ENCODE assay signal across 26 cellular contexts in genomic region chr5:123304777-123305316, GRCh38.
"Had no signal": no experiment of that assay in that cellular context is flagged by ENCODE, and none has a peak within 500 bp of the region (broad histone marks: within the 10 kb centered on the region; RNA-seq: fewer than 3 reads in every experiment).

No MANE protein-coding gene starts in this region.

- H3K27me3 ChIP-seq: neural progenitor cell, ovary, sigmoid colon, spleen, stomach, testis, thyroid gland, upper lobe of left lung, vagina had no signal

- DNase-seq: hypothalamus; immature natural killer cell; left ventricle myocardium inferior; mesendoderm; naive B cell; natural killer cell; nephron progenitor cell; ovary; retina; right cardiac atrium; sigmoid colon; small intestine; spleen; stimulated activated CD4-positive, alpha-beta T cell treated with anti-CD3 and anti-CD28 coated beads, Interleukin-4, amount 100 ng/mL, for 24 hours; stimulated activated naive B cell treated with anti-CD40 and anti-IgM and Interleukin-4, amounts not matched to agents 10 μg/mL and 1 μg/mL and 100 μg/mL, for 72 hours; stimulated activated naive CD8-positive, alpha-beta T cell treated with anti-CD3 and anti-CD28 coated beads, Interleukin-15, Interleukin-2, amounts not matched to agents 100 U/mL and 50 U/mL, for 24 hours; stomach; testis; thyroid gland; transverse colon; upper lobe of left lung had no signal

- H2AFZ ChIP-seq: neural progenitor cell had no signal

- H3K36me3 Mint-ChIP-seq: immature natural killer cell; natural killer cell; neural progenitor cell; stimulated activated naive B cell treated with anti-CD40 and anti-IgM and Interleukin-4, amounts not matched to agents 10 μg/mL and 1 μg/mL and 100 μg/mL, for 72 hours had no signal

- H3K4me1 Mint-ChIP-seq: immature natural killer cell; mesothelial cell of epicardium; naive B cell; natural killer cell; stimulated activated naive B cell treated with anti-CD40 and anti-IgM and Interleukin-4, amounts not matched to agents 10 μg/mL and 1 μg/mL and 100 μg/mL, for 72 hours had no signal

- H3K4me2 ChIP-seq: neural progenitor cell had no signal

- H3K27ac Mint-ChIP-seq: immature natural killer cell; mesothelial cell of epicardium; naive B cell; natural killer cell; nephron progenitor cell; neural progenitor cell; progenitor cell of endocrine pancreas; stimulated activated naive B cell treated with anti-CD40 and anti-IgM and Interleukin-4, amounts not matched to agents 10 μg/mL and 1 μg/mL and 100 μg/mL, for 72 hours had no signal

- H3K36me3 ChIP-seq: left ventricle myocardium inferior, neural progenitor cell, ovary, sigmoid colon, spleen, stomach, thyroid gland, transverse colon, upper lobe of left lung, vagina had no signal

- H3K27ac ChIP-seq: left ventricle myocardium inferior, neural progenitor cell, ovary, sigmoid colon, spleen, stomach, testis, thyroid gland, transverse colon, upper lobe of left lung, vagina had no signal

- H3K4me3 Mint-ChIP-seq: immature natural killer cell; mesothelial cell of epicardium; naive B cell; natural killer cell; nephron progenitor cell; neural progenitor cell; stimulated activated naive B cell treated with anti-CD40 and anti-IgM and Interleukin-4, amounts not matched to agents 10 μg/mL and 1 μg/mL and 100 μg/mL, for 72 hours had no signal

- H3K4me3 ChIP-seq: left ventricle myocardium inferior, lung, neural progenitor cell, ovary, sigmoid colon, spleen, stomach, testis, thyroid gland, transverse colon, upper lobe of left lung, vagina had no signal

- H3K9me3 ChIP-seq: ovary, sigmoid colon, testis, thyroid gland, transverse colon, upper lobe of left lung, vagina had no signal

- ATAC-seq: natural killer cell; right cardiac atrium; stimulated activated naive B cell treated with anti-CD40 and anti-IgM and Interleukin-4, amounts not matched to agents 10 μg/mL and 1 μg/mL and 100 μg/mL, for 72 hours; stimulated activated naive CD8-positive, alpha-beta T cell treated with anti-CD3 and anti-CD28 coated beads, Interleukin-15, Interleukin-2, amounts not matched to agents 100 U/mL and 50 U/mL, for 24 hours had no signal

- H3K4me1 ChIP-seq: left ventricle myocardium inferior, neural progenitor cell, sigmoid colon, spleen, stomach, testis, thyroid gland, transverse colon, upper lobe of left lung, vagina had no signal

- H3K9ac ChIP-seq: neural progenitor cell had no signal
